34 cellular contexts compared by ENCODE assay signal in the genomic region with DNA sequence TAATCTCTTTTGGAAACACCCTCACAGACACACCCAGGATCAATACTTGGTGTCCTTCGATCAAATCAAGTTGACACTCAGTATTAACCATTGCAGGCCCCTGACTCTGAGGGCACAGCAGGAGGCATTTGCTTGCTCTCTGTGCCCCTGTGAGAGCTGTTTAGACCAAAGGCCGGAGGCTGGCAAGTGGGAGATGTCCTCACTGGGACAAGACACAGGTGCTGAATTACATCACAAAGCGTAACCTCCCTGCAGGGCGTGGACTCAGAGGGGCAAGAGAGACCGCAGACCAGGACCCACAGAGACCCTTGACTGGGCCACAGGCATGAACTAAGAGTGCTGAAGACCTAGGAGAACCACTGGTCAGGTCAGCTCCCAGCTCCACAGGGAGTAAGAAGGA. TPM values are rescaled to one million over a fixed set of nuclear protein-coding genes. Genes with fewer than 3 reads are reported as not detected.
"Had no signal": no experiment of that assay in that cellular context is flagged by ENCODE, and none has a peak within 500 bp of the region (broad histone marks: within the 10 kb centered on the region; RNA-seq: fewer than 3 reads in every experiment).

A gene with protein sequence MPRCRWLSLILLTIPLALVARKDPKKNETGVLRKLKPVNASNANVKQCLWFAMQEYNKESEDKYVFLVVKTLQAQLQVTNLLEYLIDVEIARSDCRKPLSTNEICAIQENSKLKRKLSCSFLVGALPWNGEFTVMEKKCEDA (plus strand): TSS at position 301 of the 400 bp plus-strand sequence. CDS start 551 bp downstream, outside the sequence.

- ATAC-seq: gastrocnemius medialis; left cardiac atrium; left lung; naive thymus-derived CD8-positive, alpha-beta T cell; pancreas; sciatic nerve; stimulated activated memory B cell treated with anti-CD40 and anti-IgM and Interleukin-4, amounts not matched to agents 10 μg/mL and 1 μg/mL and 100 μg/mL, for 72 hours; stimulated activated naive CD8-positive, alpha-beta T cell treated with anti-CD3 and anti-CD28 coated beads, Interleukin-15, Interleukin-2, amounts not matched to agents 100 U/mL and 50 U/mL, for 24 hours; upper lobe of right lung had no signal

- H3K4me2 ChIP-seq: smooth muscle cell had no signal

- H3K27me3 ChIP-seq: dorsolateral prefrontal cortex, gastrocnemius medialis, left lung, neutrophil, pancreas, transverse colon, upper lobe of right lung, uterus had no signal

- H3K27ac Mint-ChIP-seq: mesothelial cell of epicardium; stimulated activated memory B cell treated with anti-CD40 and anti-IgM and Interleukin-4, amounts not matched to agents 10 μg/mL and 1 μg/mL and 100 μg/mL, for 72 hours had no signal

- H3K4me3 ChIP-seq: dorsolateral prefrontal cortex, gastrocnemius medialis, left lung, pancreas, smooth muscle cell, transverse colon, upper lobe of right lung, uterus had no signal

- H3K4me3 Mint-ChIP-seq: mesothelial cell of epicardium; naive thymus-derived CD8-positive, alpha-beta T cell; stimulated activated memory B cell treated with anti-CD40 and anti-IgM and Interleukin-4, amounts not matched to agents 10 μg/mL and 1 μg/mL and 100 μg/mL, for 72 hours had no signal

- H3K9me3 Mint-ChIP-seq: mesothelial cell of epicardium; stimulated activated memory B cell treated with anti-CD40 and anti-IgM and Interleukin-4, amounts not matched to agents 10 μg/mL and 1 μg/mL and 100 μg/mL, for 72 hours had no signal

- H3K27ac ChIP-seq: dorsolateral prefrontal cortex, gastrocnemius medialis, left lung, neutrophil, pancreas, transverse colon, upper lobe of right lung, uterus had no signal

- H3K27me3 Mint-ChIP-seq: naive thymus-derived CD8-positive, alpha-beta T cell; stimulated activated memory B cell treated with anti-CD40 and anti-IgM and Interleukin-4, amounts not matched to agents 10 μg/mL and 1 μg/mL and 100 μg/mL, for 72 hours had no signal

- H3K4me1 ChIP-seq: gastrocnemius medialis, left lung, pancreas, transverse colon, upper lobe of right lung, uterus had no signal

- FAIRE-seq: islet of Langerhans had no signal

- DNase-seq: dorsolateral prefrontal cortex; effector CD4-positive, alpha-beta T cell; foreskin fibroblast; gastrocnemius medialis; head of caudate nucleus; left cardiac atrium; left lung; mesenchymal stem cell; naive thymus-derived CD8-positive, alpha-beta T cell; pancreas; stimulated activated CD4-positive, alpha-beta T cell treated with anti-CD3 and anti-CD28 coated beads, Interleukin-12 subunit alpha, Interleukin-12 subunit beta, amount 100 ng/mL, for 4 hours; stimulated activated CD4-positive, alpha-beta T cell treated with anti-CD3 and anti-CD28 coated beads, Interleukin-1b, Interleukin-23, amount 100 ng/mL, for 48 hours; stimulated activated CD4-positive, alpha-beta T cell treated with anti-CD3 and anti-CD28 coated beads, Interleukin-4, amount 100 ng/mL, for 1 hour; stimulated activated naive CD8-positive, alpha-beta T cell treated with anti-CD3 and anti-CD28 coated beads, Interleukin-15, Interleukin-2, amounts not matched to agents 100 U/mL and 50 U/mL, for 24 hours; transverse colon; upper lobe of right lung; uterus had no signal

- H3K9me3 ChIP-seq: gastrocnemius medialis, neutrophil, pancreas, transverse colon, upper lobe of right lung, uterus had no signal

- H3K36me3 ChIP-seq: gastrocnemius medialis, left lung, neutrophil, pancreas, transverse colon, upper lobe of right lung, uterus had no signal

- H3K4me1 Mint-ChIP-seq: mesothelial cell of epicardium; stimulated activated memory B cell treated with anti-CD40 and anti-IgM and Interleukin-4, amounts not matched to agents 10 μg/mL and 1 μg/mL and 100 μg/mL, for 72 hours had no signal

RNA-seq across cellular contexts. Expression of the gene that starts here (rescaled TPM):
- total RNA-seq: cerebellum; dorsolateral prefrontal cortex; gastrocnemius medialis; glomerular endothelial cell; kidney epithelial cell; left cardiac atrium; left lung; lower leg skin; lung microvascular endothelial cell; mesothelial cell of epicardium; mucosa of gallbladder; naive thymus-derived CD8-positive, alpha-beta T cell; omental fat pad; pancreas; posterior vena cava; sciatic nerve; smooth muscle cell; transverse colon; upper lobe of right lung; uterus had no signal
- polyA plus RNA-seq: esophagus; naive thymus-derived CD8-positive, alpha-beta T cell; neural cell; pancreas; smooth muscle cell; thymus had no signal
